ENCODE assay signal across 29 cellular contexts in genomic region chr22:21800552-21801303, GRCh38.
"Had no signal": no experiment of that assay in that cellular context is flagged by ENCODE, and none has a peak within 500 bp of the region (broad histone marks: within the 10 kb centered on the region; RNA-seq: fewer than 3 reads in every experiment).

No MANE protein-coding gene starts in this region.

- H3K4me1 Mint-ChIP-seq: mesothelial cell of epicardium, neural crest cell had no signal

- H3K9me3 ChIP-seq: left lung, lower lobe of right lung, psoas muscle, stomach, testis, thyroid gland, transverse colon, upper lobe of left lung had no signal

- DNase-seq: hippocampal formation; immature natural killer cell; kidney; left colon; left lung; lower lobe of right lung; mammary epithelial cell; mesendoderm; naive B cell; occipital lobe; psoas muscle; stimulated activated CD4-positive, alpha-beta T cell treated with anti-CD3 and anti-CD28 coated beads, Interleukin-12 subunit alpha, Interleukin-12 subunit beta, amount 100 ng/mL, for 4 hours; stimulated activated CD4-positive, alpha-beta T cell treated with anti-CD3 and anti-CD28 coated beads, Interleukin-15, amount 100 ng/mL, for 24 hours; stimulated activated CD4-positive, alpha-beta T cell treated with anti-CD3 and anti-CD28 coated beads, Interleukin-2, amount 100 ng/mL, for 24 hours; stimulated activated CD4-positive, alpha-beta T cell treated with anti-CD3 and anti-CD28 coated beads, Interleukin-4, amount 100 ng/mL, for 1 hour; stimulated activated naive B cell treated with anti-CD40 and anti-IgM and Interleukin-4, amounts not matched to agents 10 μg/mL and 1 μg/mL and 100 μg/mL, for 72 hours; stimulated activated naive CD8-positive, alpha-beta T cell treated with anti-CD3 and anti-CD28 coated beads, Interleukin-15, Interleukin-2, amounts not matched to agents 100 U/mL and 50 U/mL, for 24 hours; stomach; testis; thyroid gland; transverse colon; upper lobe of left lung had no signal

- H3K9me3 Mint-ChIP-seq: immature natural killer cell; mesothelial cell of epicardium; naive B cell; nephron; neural crest cell; stimulated activated naive B cell treated with anti-CD40 and anti-IgM and Interleukin-4, amounts not matched to agents 10 μg/mL and 1 μg/mL and 100 μg/mL, for 72 hours had no signal

- H3K4me3 ChIP-seq: left lung, lower lobe of right lung, psoas muscle, skin epidermis, stomach, testis, thyroid gland, transverse colon, upper lobe of left lung had no signal

- H3K9ac ChIP-seq: parathyroid adenoma had no signal

- H3K4me3 Mint-ChIP-seq: immature natural killer cell; mesothelial cell of epicardium; nephron; neural crest cell; stimulated activated naive B cell treated with anti-CD40 and anti-IgM and Interleukin-4, amounts not matched to agents 10 μg/mL and 1 μg/mL and 100 μg/mL, for 72 hours had no signal

- H3K27ac ChIP-seq: left lung, lower lobe of right lung, parathyroid adenoma, psoas muscle, skin epidermis, stomach, testis, thyroid gland, transverse colon, upper lobe of left lung had no signal

- FAIRE-seq: islet of Langerhans, kidney had no signal

- H3K79me2 ChIP-seq: parathyroid adenoma had no signal

- H3K27me3 Mint-ChIP-seq: naive B cell; stimulated activated naive B cell treated with anti-CD40 and anti-IgM and Interleukin-4, amounts not matched to agents 10 μg/mL and 1 μg/mL and 100 μg/mL, for 72 hours had no signal

- H3K27ac Mint-ChIP-seq: mesothelial cell of epicardium, nephron had no signal

- H3K4me1 ChIP-seq: left lung, lower lobe of right lung, parathyroid adenoma, testis, transverse colon had no signal

- H3K27me3 ChIP-seq: left lung, stomach, testis, thyroid gland, transverse colon, upper lobe of left lung had no signal

- ATAC-seq: left colon; left lung; lower lobe of right lung; psoas muscle; sciatic nerve; stimulated activated naive B cell treated with anti-CD40 and anti-IgM and Interleukin-4, amounts not matched to agents 10 μg/mL and 1 μg/mL and 100 μg/mL, for 72 hours; stimulated activated naive CD8-positive, alpha-beta T cell treated with anti-CD3 and anti-CD28 coated beads, Interleukin-15, Interleukin-2, amounts not matched to agents 100 U/mL and 50 U/mL, for 24 hours had no signal

- H2AFZ ChIP-seq: parathyroid adenoma had no signal
